ENCODE assay signal across 1 cellular context in genomic region chr10:94225589-94225988, GRCh38.
TF ChIP-seq lines count a peak whose summit lies in the region.

No MANE protein-coding gene starts in this region.

TF ChIP-seq in GM23338, 12 proteins besides CTCF, POLR2A, EP300 and RAD21 (continued from another document):
- TF ChIP-seq ZNF462 (CRISPR knock-in tag; IDR thresholded peaks at IDR 0.05): no peak
- no peak for TF ChIP-seq JUNB (IDR thresholded peaks at IDR 0.05; ENCODE audit: unreplicated experiment)
